ENCODE assay signal across 19 cellular contexts in the genomic region with DNA sequence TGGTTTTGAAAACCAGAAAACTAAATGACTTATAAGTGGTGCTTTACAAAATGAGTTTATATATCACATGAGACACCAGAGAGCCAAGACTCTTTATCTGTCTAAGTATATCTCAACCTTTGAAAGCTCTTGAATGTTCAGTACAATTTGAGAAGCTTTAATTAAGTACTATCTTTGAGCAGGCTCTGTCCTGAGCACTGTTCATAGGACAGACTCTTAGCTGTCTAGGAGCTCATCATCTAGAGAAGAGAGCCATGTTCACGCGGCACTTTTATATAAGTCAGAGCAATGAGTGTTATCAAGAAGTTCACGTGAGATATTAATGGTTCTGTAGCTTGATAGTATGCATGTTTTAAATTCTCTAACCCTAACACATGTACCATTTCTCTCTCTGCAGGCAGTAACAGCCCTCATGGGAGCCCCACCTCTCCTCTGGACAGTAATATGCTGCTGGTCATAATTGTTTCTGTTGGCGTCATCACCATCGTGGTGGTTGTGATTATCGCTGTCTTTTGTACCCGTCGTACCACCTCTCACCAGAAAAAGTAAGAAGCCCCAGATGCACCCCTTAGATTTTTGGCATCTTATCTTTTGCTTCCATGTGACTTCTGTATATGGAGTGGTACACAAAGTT.
"Had no signal": no experiment of that assay in that cellular context is flagged by ENCODE, and none has a peak within 500 bp of the region (broad histone marks: within the 10 kb centered on the region; RNA-seq: fewer than 3 reads in every experiment).

No MANE protein-coding gene starts in this region.

- H3K36me3 Mint-ChIP-seq: naive B cell; stimulated activated naive B cell treated with anti-CD40 and anti-IgM and Interleukin-4, amounts not matched to agents 10 μg/mL and 1 μg/mL and 100 μg/mL, for 72 hours had no signal

- H3K79me2 ChIP-seq: hepatocyte had no signal

- H3K27ac ChIP-seq: hepatocyte, SK-N-MC, upper lobe of left lung had no signal

- H3K9me3 ChIP-seq: mucosa of descending colon, upper lobe of left lung had no signal

- DNase-seq: activated B cell treated with CpG ODN at 0.5 μM for 24 hours; activated CD4-positive, alpha-beta memory T cell treated with anti-CD3 and anti-CD28 coated beads for 36 hours; activated CD4-positive, alpha-beta T cell treated with anti-CD3 and anti-CD28 coated beads for 4 hours; activated naive CD4-positive, alpha-beta T cell treated with anti-CD3 and anti-CD28 coated beads for 36 hours; activated T-cell treated with anti-CD3 and anti-CD28 coated beads, Interleukin-2, amount 50 U/mL, for 48 hours; foreskin fibroblast; kidney glomerular epithelial cell; mucosa of descending colon; naive B cell; occipital lobe; stimulated activated CD4-positive, alpha-beta T cell treated with anti-CD3 and anti-CD28 coated beads, Interleukin-2, amount 100 ng/mL, for 48 hours; stimulated activated CD8-positive, alpha-beta memory T cell treated with anti-CD3 and anti-CD28 coated beads, Interleukin-4, amount 100 ng/mL, for 48 hours; stimulated activated naive B cell treated with anti-CD40 and anti-IgM and Interleukin-4, amounts not matched to agents 10 μg/mL and 1 μg/mL and 100 μg/mL, for 72 hours; upper lobe of left lung had no signal

- H3K27me3 Mint-ChIP-seq: activated CD4-positive, alpha-beta memory T cell treated with anti-CD3 and anti-CD28 coated beads for 36 hours; memory B cell had no signal

- H3K4me3 Mint-ChIP-seq: activated B cell treated with CpG ODN at 0.5 μM for 24 hours; activated CD4-positive, alpha-beta memory T cell treated with anti-CD3 and anti-CD28 coated beads for 36 hours; activated naive CD4-positive, alpha-beta T cell treated with anti-CD3 and anti-CD28 coated beads for 36 hours; memory B cell; naive B cell; stimulated activated naive B cell treated with anti-CD40 and anti-IgM and Interleukin-4, amounts not matched to agents 10 μg/mL and 1 μg/mL and 100 μg/mL, for 72 hours had no signal

- H3K9me3 Mint-ChIP-seq: activated B cell treated with CpG ODN at 0.5 μM for 24 hours; activated CD4-positive, alpha-beta memory T cell treated with anti-CD3 and anti-CD28 coated beads for 36 hours; activated naive CD4-positive, alpha-beta T cell treated with anti-CD3 and anti-CD28 coated beads for 36 hours; memory B cell; naive B cell; stimulated activated naive B cell treated with anti-CD40 and anti-IgM and Interleukin-4, amounts not matched to agents 10 μg/mL and 1 μg/mL and 100 μg/mL, for 72 hours had no signal

- ATAC-seq: mucosa of descending colon; sciatic nerve; stimulated activated naive B cell treated with anti-CD40 and anti-IgM and Interleukin-4, amounts not matched to agents 10 μg/mL and 1 μg/mL and 100 μg/mL, for 72 hours had no signal

- H2AFZ ChIP-seq: hepatocyte had no signal

- H3K4me2 ChIP-seq: hepatocyte, smooth muscle cell had no signal

- H3K27me3 ChIP-seq: hepatocyte, upper lobe of left lung had no signal

- H3K27ac Mint-ChIP-seq: activated B cell treated with CpG ODN at 0.5 μM for 24 hours; activated CD4-positive, alpha-beta memory T cell treated with anti-CD3 and anti-CD28 coated beads for 36 hours; activated naive CD4-positive, alpha-beta T cell treated with anti-CD3 and anti-CD28 coated beads for 36 hours; memory B cell; naive B cell; stimulated activated naive B cell treated with anti-CD40 and anti-IgM and Interleukin-4, amounts not matched to agents 10 μg/mL and 1 μg/mL and 100 μg/mL, for 72 hours had no signal

- H3K4me3 ChIP-seq: hepatocyte, mucosa of descending colon, SK-N-MC, smooth muscle cell, upper lobe of left lung had no signal
